Comparison of ENCODE assay signal across 21 cellular contexts in genomic region chr11:72229336-72229924, GRCh38. TPM values are rescaled to one million over a fixed set of nuclear protein-coding genes. Genes with fewer than 3 reads are reported as not detected.
DNase-seq lines count a peak whose midpoint lies in the region; ATAC-seq and TF ChIP-seq lines count a peak whose summit lies in the region.
"Had no signal": no experiment of that assay in that cellular context is flagged by ENCODE, and none has a peak within 500 bp of the region (broad histone marks: within the 10 kb centered on the region; RNA-seq: fewer than 3 reads in every experiment).

No MANE protein-coding gene starts in this region.

- H4K91ac ChIP-seq in neuronal stem cell (ENCODE audit: low read depth, low read length, poor library complexity), result no peak overlapping the region

- H3K9me3 Mint-ChIP-seq in stimulated activated naive CD8-positive, alpha-beta T cell treated with anti-CD3 and anti-CD28 coated beads, Interleukin-15, amount 100 ng/mL, for 72 hours, result no peaks in the 10 kb centered on the region

- H3K18ac ChIP-seq in neuronal stem cell (ENCODE audit: low read length), result no peak overlapping the region

- no peak overlapping the region for H3K27ac ChIP-seq in coronary artery
- no peak overlapping the region for H3K27ac ChIP-seq in neuronal stem cell (replicated peaks; ENCODE audit: low read length)
- H3K27ac ChIP-seq: cardiac muscle cell, uterus had no signal

- no peak overlapping the region for H3K4me3 ChIP-seq in coronary artery
- H3K4me3 ChIP-seq in neuronal stem cell (ENCODE audit: low read length in 2 of 2), result no peak overlapping the region
- H3K4me3 ChIP-seq: cardiac muscle cell, uterus had no signal

- TF ChIP-seq CTCF in coronary artery (IDR thresholded peaks at IDR 0.05) (no peak), omental fat pad (IDR thresholded peaks at IDR 0.05) (no peak)

- H3K14ac ChIP-seq in neuronal stem cell (ENCODE audit: low read length), result peak overlapping the region; percentile 15

- H3K27ac Mint-ChIP-seq in stimulated activated naive CD8-positive, alpha-beta T cell treated with anti-CD3 and anti-CD28 coated beads, Interleukin-15, amount 100 ng/mL, for 72 hours, result peak overlapping the region; percentile 16 to 49

- no peak overlapping the region for H3K4ac ChIP-seq in neuronal stem cell (ENCODE audit: low read length)

- H3K4me1 Mint-ChIP-seq in stimulated activated naive CD8-positive, alpha-beta T cell treated with anti-CD3 and anti-CD28 coated beads, Interleukin-15, amount 100 ng/mL, for 72 hours, result peaks cover 36% of the 10 kb centered on the region

- no peaks in the 10 kb centered on the region for H3K27me3 Mint-ChIP-seq in stimulated activated naive CD8-positive, alpha-beta T cell treated with anti-CD3 and anti-CD28 coated beads, Interleukin-15, amount 100 ng/mL, for 72 hours

- peaks cover 15% of the 10 kb centered on the region for H3K79me1 ChIP-seq in neuronal stem cell (ENCODE audit: low read depth, low read length)

- no peak overlapping the region for H2BK120ac ChIP-seq in neuronal stem cell (ENCODE audit: low read depth, low read length)

- no peaks in the 10 kb centered on the region for H3K9me3 ChIP-seq in neuronal stem cell (replicated peaks in 1 of 2; ENCODE audit: control insufficient read depth in 2 of 2, insufficient read depth in 1 of 2, low read depth in 1 of 2, low read length in 2 of 2)
- H3K9me3 ChIP-seq: uterus had no signal

- H3K9ac ChIP-seq in neuronal stem cell (ENCODE audit: low read depth, low read length, poor library complexity), result no peak overlapping the region

- no peak overlapping the region for H4K8ac ChIP-seq in neuronal stem cell (ENCODE audit: low read depth, low read length)

- H3K4me1 ChIP-seq in neuronal stem cell (ENCODE audit: control insufficient read depth in 2 of 2, insufficient read depth in 1 of 2, low read depth in 1 of 2, low read length in 2 of 2), result peaks cover 3 to 12% of the 10 kb centered on the region in 2 donors

- peak overlapping the region; percentile 1 for H3K23ac ChIP-seq in neuronal stem cell (ENCODE audit: low read depth, low read length, poor library complexity)

- no peak overlapping the region for H2BK5ac ChIP-seq in neuronal stem cell (ENCODE audit: low read length)

- no CpG with 5 or more reads among the region's 8 CpGs for whole genome bisulfite sequencing in neuronal stem cell (ENCODE audit: extremely low coverage in 2 of 2, insufficient read length in 2 of 2, insufficient replicate concordance in 1 of 2), 2 donors

- no peak overlapping the region for H2BK12ac ChIP-seq in neuronal stem cell (ENCODE audit: low read length)

- no peak for ATAC-seq in stimulated activated naive CD8-positive, alpha-beta T cell treated with anti-CD3 and anti-CD28 coated beads, Interleukin-15, amount 100 ng/mL, for 72 hours
- no peak for ATAC-seq in stimulated activated naive CD8-positive, alpha-beta T cell treated with anti-CD3 and anti-CD28 coated beads, Interleukin-15, Interleukin-2, amounts not matched to agents 100 U/mL and 50 U/mL, for 24 hours
- ATAC-seq in omental fat pad (ENCODE audit: low FRiP score), result no peak

- no peak overlapping the region for H2AK5ac ChIP-seq in neuronal stem cell (ENCODE audit: low read depth, low read length)

- DNase-seq in stimulated activated naive CD8-positive, alpha-beta T cell treated with anti-CD3 and anti-CD28 coated beads, Interleukin-15, amount 100 ng/mL, for 72 hours, result no peak
- no peak for DNase-seq in stimulated activated naive CD8-positive, alpha-beta T cell treated with anti-CD3 and anti-CD28 coated beads, Interleukin-15, Interleukin-2, amounts not matched to agents 100 U/mL and 50 U/mL, for 24 hours
- peak; percentile 64 for DNase-seq in coronary artery (ENCODE audit: low spot score)
- no peak for DNase-seq in neuronal stem cell (ENCODE audit: low spot score)
- DNase-seq in omental fat pad (ENCODE audit: low spot score), result no peak
- DNase-seq in NCI-H446 (lab: John Stamatoyannopoulos, UW), result no peak
- no peak for DNase-seq in NCI-H2029 treated with DMSO at 0.1 percent for 48 hours (lab: John Stamatoyannopoulos, UW)
- DNase-seq: activated CD4-positive, alpha-beta T cell treated with anti-CD3 and anti-CD28 coated beads for 48 hours; amniotic stem cell; C1 segment of cervical spinal cord; Karpas-422; NCI-H187; NCI-H69 had no signal

- no peaks in the 10 kb centered on the region for H3K27me3 ChIP-seq in neuronal stem cell (ENCODE audit: control insufficient read depth in 3 of 3, insufficient read depth in 3 of 3, low read depth in 1 of 3, low read length in 3 of 3)
- H3K27me3 ChIP-seq: cardiac muscle cell, uterus had no signal

- H3K4me3 Mint-ChIP-seq in stimulated activated naive CD8-positive, alpha-beta T cell treated with anti-CD3 and anti-CD28 coated beads, Interleukin-15, amount 100 ng/mL, for 72 hours, result no peak overlapping the region

- H3K36me3 ChIP-seq in neuronal stem cell (replicated peaks in 1 of 2; ENCODE audit: control insufficient read depth in 2 of 2, insufficient read depth in 2 of 2, low read length in 2 of 2), result peaks cover 58 to 82% of the 10 kb centered on the region in 2 donors
- H3K36me3 ChIP-seq: uterus had no signal

- H2AFZ ChIP-seq in neuronal stem cell (ENCODE audit: low read length), result no peak overlapping the region

- no peak overlapping the region for H2BK15ac ChIP-seq in neuronal stem cell (ENCODE audit: low read length)

- H3K4me2 ChIP-seq in neuronal stem cell (ENCODE audit: insufficient read depth, low read length, poor library complexity, severe bottlenecking), result no peak overlapping the region

RNA-seq across cellular contexts. Expression of gene INPPL1, which starts 4.9 kb away (rescaled TPM):
- polyA plus RNA-seq in neuronal stem cell (2013, experiment 1 of 2), result 73.7 TPM
- 71.0 TPM for polyA plus RNA-seq in neuronal stem cell (2013, experiment 2 of 2)
- 10 to 100 TPM; 47.6 to 65.1 (median 57.6) TPM for total RNA-seq in omental fat pad

RNA-seq across cellular contexts. Expression of gene FOLR2, which starts 12.8 kb away (rescaled TPM):
- not detected for polyA plus RNA-seq in neuronal stem cell (2013, experiment 1 of 2)
- not detected for polyA plus RNA-seq in neuronal stem cell (2013, experiment 2 of 2)
- total RNA-seq in omental fat pad, result 100 to 1,000 TPM in 2 of 4 donors, 10 to 100 TPM in 2; 52.5 to 128 (median 95.5) TPM
- total RNA-seq: cardiac muscle cell; H4; kidney epithelial cell; lung microvascular endothelial cell; pulmonary artery endothelial cell; T-helper 2 cell treated with Interferon-gamma antibody and Interleukin-4, amounts not matched to agents 100 ng/mL and 5 ng/mL, for 36 hours had no signal
- polyA plus RNA-seq: cardiac muscle cell had no signal

RNA-seq across cellular contexts. Expression of gene PHOX2A, which starts 14.5 kb away (rescaled TPM):
- polyA plus RNA-seq in neuronal stem cell (2013, experiment 1 of 2), result 0.10 TPM
- 0.18 TPM for polyA plus RNA-seq in neuronal stem cell (2013, experiment 2 of 2)
- total RNA-seq in omental fat pad, result not detected
- total RNA-seq: H4; kidney epithelial cell; lung microvascular endothelial cell; pulmonary artery endothelial cell; subcutaneous adipose tissue; T-helper 2 cell treated with Interferon-gamma antibody and Interleukin-4, amounts not matched to agents 100 ng/mL and 5 ng/mL, for 36 hours; uterus had no signal
- polyA plus RNA-seq: cardiac muscle cell had no signal

RNA-seq across cellular contexts. Expression of gene FOLR1, which starts 37.5 kb away (rescaled TPM):
- 10.5 TPM for polyA plus RNA-seq in neuronal stem cell (2013, experiment 1 of 2)
- 11.0 TPM for polyA plus RNA-seq in neuronal stem cell (2013, experiment 2 of 2)
- total RNA-seq in omental fat pad, result not detected
- total RNA-seq: lung microvascular endothelial cell; pulmonary artery endothelial cell; subcutaneous adipose tissue; T-helper 2 cell treated with Interferon-gamma antibody and Interleukin-4, amounts not matched to agents 100 ng/mL and 5 ng/mL, for 36 hours had no signal
